ENCODE assay signal across 13 cellular contexts in the genomic region with DNA sequence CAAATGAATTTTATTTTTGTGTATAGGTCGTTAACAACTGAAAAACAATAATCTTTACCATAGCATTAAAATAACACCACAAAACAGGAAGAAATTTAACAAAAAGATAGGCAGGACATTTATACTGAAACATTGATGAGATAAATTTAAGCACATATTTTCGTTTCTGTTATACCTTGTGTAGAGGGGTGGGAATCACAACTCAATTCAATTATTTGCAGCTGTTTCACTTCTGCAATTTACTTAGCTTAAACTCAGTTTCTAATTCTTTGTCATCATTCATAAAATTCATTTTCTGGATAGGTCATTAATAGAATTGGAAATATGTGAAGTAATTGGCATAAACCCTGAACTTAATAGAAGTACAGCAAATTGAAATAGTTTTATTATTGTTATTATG.
DNase-seq lines count a peak whose midpoint lies in the region; ATAC-seq and TF ChIP-seq lines count a peak whose summit lies in the region.
"Had no signal": no experiment of that assay in that cellular context is flagged by ENCODE, and none has a peak within 500 bp of the region (broad histone marks: within the 10 kb centered on the region; RNA-seq: fewer than 3 reads in every experiment).

No MANE protein-coding gene starts in this region.

- DNase-seq in GM12865 (ENCODE audit: low read depth) (peak; percentile 60), kidney tubule cell (ENCODE audit: low spot score) (no peak), NCI-H510A treated with DMSO at 0.1 percent for 48 hours (lab: John Stamatoyannopoulos, UW) (no peak)
- DNase-seq in activated CD4-positive, alpha-beta T cell treated with anti-CD3 and anti-CD28 coated beads, Interleukin-2, amount 50 U/mL, for 4 hours = no peak
- DNase-seq: activated CD8-positive, alpha-beta memory T cell treated with anti-CD3 and anti-CD28 coated beads for 24 hours; activated naive CD8-positive, alpha-beta T cell treated with anti-CD3 and anti-CD28 coated beads for 36 hours; ovary had no signal

- ATAC-seq in GM19328 (IDR thresholded peaks at IDR 0.05; ENCODE audit: unreplicated experiment) (peak; percentile 82), HG02678 (IDR thresholded peaks at IDR 0.05; ENCODE audit: unreplicated experiment) (peak; percentile 78), HG03378 (IDR thresholded peaks at IDR 0.05; ENCODE audit: unreplicated experiment) (peak; percentile 85), HG02623 (IDR thresholded peaks at IDR 0.05; ENCODE audit: unreplicated experiment) (no peak)

- TF ChIP-seq CTCF in GM12865 (IDR thresholded peaks at IDR 0.05; ENCODE audit: insufficient read depth, low read depth, low read length, missing control alignments) = no peak

- H3K4me3 ChIP-seq in GM12865 (ENCODE audit: low read depth, low read length) = no peak overlapping the region
- H3K4me3 ChIP-seq: esophagus muscularis mucosa, ovary, vagina had no signal
